ENCODE assay signal across 11 cellular contexts in the genomic region with DNA sequence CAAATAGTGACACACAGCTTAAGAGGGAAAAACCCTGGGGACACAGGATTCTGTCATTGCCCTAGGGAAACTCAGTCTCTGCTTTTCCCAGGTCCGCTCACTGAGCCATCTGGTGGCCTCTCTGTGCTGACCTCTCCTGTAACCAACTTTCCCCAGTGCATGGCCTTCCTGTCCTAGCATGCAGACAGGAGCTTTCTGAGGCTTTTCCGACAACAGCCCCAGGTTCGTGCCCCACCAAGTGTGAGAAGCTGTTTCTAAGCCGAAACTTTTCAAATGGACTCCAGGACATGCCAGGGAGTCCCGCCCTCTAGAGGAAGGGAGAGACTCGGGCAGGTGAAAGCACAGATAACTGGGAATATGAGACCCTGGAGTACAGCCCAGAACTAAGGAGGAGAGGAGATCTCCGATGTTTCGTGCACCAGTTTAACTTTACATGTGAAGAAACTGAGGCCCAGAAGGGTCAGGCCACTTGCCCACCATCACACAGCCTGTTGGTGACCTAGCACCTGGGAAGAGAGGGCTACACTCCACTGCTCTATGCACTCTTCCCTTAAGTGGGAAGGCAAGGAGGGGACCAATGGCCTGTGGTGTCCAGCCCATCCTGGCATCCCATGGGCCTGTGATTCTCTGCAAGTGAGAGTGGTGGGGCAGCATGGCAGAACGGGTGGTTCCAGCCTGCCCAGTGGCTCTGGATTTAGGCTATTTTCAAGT. TPM values are rescaled to one million over a fixed set of nuclear protein-coding genes. Genes with fewer than 3 reads are reported as not detected.
DNase-seq lines count a peak whose midpoint lies in the region; ATAC-seq and TF ChIP-seq lines count a peak whose summit lies in the region.
"Had no signal": no experiment of that assay in that cellular context is flagged by ENCODE, and none has a peak within 500 bp of the region (broad histone marks: within the 10 kb centered on the region; RNA-seq: fewer than 3 reads in every experiment).

No MANE protein-coding gene starts in this region.

- intact Hi-C loops in left lung (cut with DNase I): no loop called here

- no peak overlapping the region for H3K27ac Mint-ChIP-seq in activated naive CD8-positive, alpha-beta T cell treated with anti-CD3 and anti-CD28 coated beads, Interleukin-2, amount 50 U/mL, for 24 hours

- H3K4me2 ChIP-seq in osteoblast (ENCODE audit: insufficient read depth, low read length): no peak overlapping the region

- no peak overlapping the region for H3K4me3 Mint-ChIP-seq in activated naive CD8-positive, alpha-beta T cell treated with anti-CD3 and anti-CD28 coated beads, Interleukin-2, amount 50 U/mL, for 24 hours

- in situ Hi-C loops in GM13977 (cut with MboI; ENCODE audit: low pct_unique_long_range_greater_than_20kb, low sequenced_read_pairs, unreplicated experiment): no loop called here

- H3K36me3 ChIP-seq in osteoblast (ENCODE audit: insufficient read depth, low read length) (peaks cover 6% of the 10 kb centered on the region), left lung (peaks cover 0 to 32% of the 10 kb centered on the region in 2 donors)

- no peak for ATAC-seq in left lung
- ATAC-seq in activated naive CD8-positive, alpha-beta T cell treated with anti-CD3 and anti-CD28 coated beads, Interleukin-2, amount 50 U/mL, for 24 hours: no peak

- peaks cover 6% of the 10 kb centered on the region for H3K9me3 Mint-ChIP-seq in activated naive CD8-positive, alpha-beta T cell treated with anti-CD3 and anti-CD28 coated beads, Interleukin-2, amount 50 U/mL, for 24 hours

- H3K27ac ChIP-seq in osteoblast (ENCODE audit: low read depth, low read length) (no peak overlapping the region), left lung (no peak overlapping the region)

- H2AFZ ChIP-seq in osteoblast (ENCODE audit: low read length): no peak overlapping the region

- no peak overlapping the region for H3K4me3 ChIP-seq in fibroblast of the aortic adventitia (ENCODE audit: low read depth, low read length)
- H3K4me3 ChIP-seq in osteoblast (ENCODE audit: insufficient read depth, low read length): no peak overlapping the region
- H3K4me3 ChIP-seq in left lung: no peak overlapping the region

- H3K27me3 Mint-ChIP-seq in activated naive CD8-positive, alpha-beta T cell treated with anti-CD3 and anti-CD28 coated beads, Interleukin-2, amount 50 U/mL, for 24 hours: peaks cover 2% of the 10 kb centered on the region

- peak; percentile 12 for TF ChIP-seq CTCF in GM13977 (IDR thresholded peaks at IDR 0.05; ENCODE audit: extremely low read depth, insufficient read depth, missing control alignments)
- TF ChIP-seq CTCF in fibroblast of the aortic adventitia (IDR thresholded peaks at IDR 0.05; ENCODE audit: insufficient read depth, low read length): peak; percentile 15
- TF ChIP-seq CTCF in osteoblast (IDR thresholded peaks at IDR 0.05; ENCODE audit: extremely low read depth, low read depth, low read length): peak; percentile 20
- TF ChIP-seq CTCF in left lung (IDR thresholded peaks at IDR 0.05): no peak

- no peaks in the 10 kb centered on the region for H4K20me1 ChIP-seq in osteoblast (ENCODE audit: insufficient read depth, low read length)

- no peaks in the 10 kb centered on the region for H3K4me1 ChIP-seq in osteoblast (ENCODE audit: insufficient read depth, low read length)
- H3K4me1 ChIP-seq in left lung: no peaks in the 10 kb centered on the region

- H3K9me3 ChIP-seq in osteoblast (ENCODE audit: low read depth, low read length): no peaks in the 10 kb centered on the region
- H3K9me3 ChIP-seq in left lung: no peaks in the 10 kb centered on the region

- peaks cover 1% of the 10 kb centered on the region for H3K36me3 Mint-ChIP-seq in activated naive CD8-positive, alpha-beta T cell treated with anti-CD3 and anti-CD28 coated beads, Interleukin-2, amount 50 U/mL, for 24 hours (ENCODE audit: low read depth)

- H3K27me3 ChIP-seq in osteoblast (ENCODE audit: insufficient read depth, low read length) (peaks cover 3% of the 10 kb centered on the region), left lung (no peaks in the 10 kb centered on the region)

- H3K79me2 ChIP-seq in osteoblast (ENCODE audit: insufficient read depth, low read length): no peaks in the 10 kb centered on the region

- H3K4me1 Mint-ChIP-seq in activated naive CD8-positive, alpha-beta T cell treated with anti-CD3 and anti-CD28 coated beads, Interleukin-2, amount 50 U/mL, for 24 hours: no peaks in the 10 kb centered on the region

- DNase-seq in GM13977 (ENCODE audit: low spot score) (no peak), RPMI7951 (ENCODE audit: low read depth) (peak; percentile 13), fibroblast of the aortic adventitia (ENCODE audit: low read depth) (peak; percentile 9), osteoblast (ENCODE audit: insufficient read length, low spot score, missing footprints) (peak; percentile 81), left lung (no peak), COR-L47 (lab: John Stamatoyannopoulos, UW) (no peak), NCI-H345 treated with DMSO at 0.1 percent for 48 hours (lab: John Stamatoyannopoulos, UW; ENCODE audit: unreplicated experiment) (no peak)
- no peak for DNase-seq in activated naive CD8-positive, alpha-beta T cell treated with anti-CD3 and anti-CD28 coated beads, Interleukin-2, amount 50 U/mL, for 24 hours
- DNase-seq: activated effector memory CD4-positive, alpha-beta T cell treated with Interleukin-2 at 50 U/mL for 16 hours; NCI-H2029 treated with DMSO at 0.1 percent for 48 hours; T-helper 9 cell had no signal

RNA-seq across cellular contexts. Expression of gene RPP40, which starts 46.2 kb away (rescaled TPM):
- total RNA-seq in RPMI7951 (2014; rRNA removed; shearing (Covaris generic)): 35.3 and 45.5 TPM in 2 replicates
- 1.8 and 21.9 TPM in 2 replicates for total RNA-seq in fibroblast of the aortic adventitia (ENCODE audit: low replicate concordance)
- total RNA-seq in osteoblast: 8.0 and 8.3 TPM in 2 replicates
- 1 to 10 TPM; 5.3 to 5.5 TPM for total RNA-seq in left lung

Comparison
In these comparisons a context has a peak if more than half of its experiments do, and no peak if none do; other contexts are left out.
1. DNase-seq: peak in RPMI7951 (single experiment), fibroblast of the aortic adventitia (single experiment) and osteoblast (single experiment); none in GM13977 (single experiment), left lung (0 of 2), activated naive CD8-positive, alpha-beta T cell treated with anti-CD3 and anti-CD28 coated beads, Interleukin-2, amount 50 U/mL, for 24 hours (single experiment), COR-L47 (single experiment) and NCI-H345 treated with DMSO at 0.1 percent for 48 hours (single experiment).
2. CTCF ChIP-seq: peak in GM13977 (single experiment), fibroblast of the aortic adventitia (single experiment) and osteoblast (single experiment); none in left lung (0 of 2).